In genomic region chr3:13019706-13020105, GRCh38 we compare ENCODE assay signal across 12 cellular contexts. TPM values are rescaled to one million over a fixed set of nuclear protein-coding genes. Genes with fewer than 3 reads are reported as not detected.
DNase-seq lines count a peak whose midpoint lies in the region; ATAC-seq and TF ChIP-seq lines count a peak whose summit lies in the region.
"Had no signal": no experiment of that assay in that cellular context is flagged by ENCODE, and none has a peak within 500 bp of the region (broad histone marks: within the 10 kb centered on the region; RNA-seq: fewer than 3 reads in every experiment).

No MANE protein-coding gene starts in this region.

- no peaks in the 10 kb centered on the region for H3K36me3 Mint-ChIP-seq in endodermal cell (ENCODE audit: low read depth)

- H3K9ac ChIP-seq in IMR-90 (ENCODE audit: low read depth, low read length) (no peak overlapping the region), endodermal cell (ENCODE audit: extremely low read depth, low read length, poor library complexity, severe bottlenecking) (no peak overlapping the region), Karpas-422 (ENCODE audit: low read length) (no peak overlapping the region)

- CTCF ChIA-PET in IMR-90 (lab: Yijun Ruan, JAX) = no interaction called here

- no peak overlapping the region; the same call in 1 of the 2 replicates for H3K4me2 ChIP-seq in IMR-90 (ENCODE audit: low read depth, low read length)
- peak overlapping the region; percentile 83 for H3K4me2 ChIP-seq in osteoblast (ENCODE audit: insufficient read depth, low read length)
- H3K4me2 ChIP-seq in Karpas-422 (ENCODE audit: low read depth, low read length, poor library complexity, severe bottlenecking) = no peak overlapping the region

- no peaks in the 10 kb centered on the region for H3K27me3 Mint-ChIP-seq in endodermal cell (ENCODE audit: insufficient read depth)
- H3K27me3 Mint-ChIP-seq: effector memory CD8-positive, alpha-beta T cell had no signal

- 0 out of 2 replicates have a peak overlapping the region, but pooled peaks have one; percentile 16 for H2AK5ac ChIP-seq in IMR-90 (ENCODE audit: low read depth, low read length)

- peak overlapping the region; percentile 59 for H2BK120ac ChIP-seq in IMR-90 (ENCODE audit: low read depth, low read length)

- no peak overlapping the region for H3K27ac ChIP-seq in IMR-90 (ENCODE audit: insufficient read depth, low read length)
- H3K27ac ChIP-seq in endodermal cell (ENCODE audit: low read depth, low read length) = peak overlapping the region; percentile 57
- H3K27ac ChIP-seq in osteoblast (ENCODE audit: low read depth, low read length) = peak overlapping the region; percentile 63
- no peak overlapping the region for H3K27ac ChIP-seq in Karpas-422 (ENCODE audit: low read length)

- in situ Hi-C loops in IMR-90 (cut with MboI; ENCODE audit: low sequenced_read_pairs) (no loop called here), G401 (cut with HindIII; ENCODE audit: low sequenced_read_pairs) (no loop called here)

- no peak overlapping the region for H3K23ac ChIP-seq in IMR-90 (ENCODE audit: low read depth, low read length)

- H3K79me1 ChIP-seq in IMR-90 (ENCODE audit: low read depth in 1 of 2, low read length in 2 of 2) = no peaks in the 10 kb centered on the region

- WGBS in IMR-90 (ENCODE audit: extremely low coverage in 2 of 2, insufficient read length in 1 of 2), 2 experiments = 82% methylated on average over 9 of the region's 12 CpGs; no CpG with 5 or more reads in 1 of the 2 experiments
- 83 to 89% methylated on average over 10 to 12 of the region's 12 CpGs for WGBS in endodermal cell (ENCODE audit: insufficient coverage in 1 of 2, insufficient read length in 1 of 2), 2 experiments

- no peak overlapping the region for H4K91ac ChIP-seq in IMR-90 (ENCODE audit: insufficient read depth, low read depth, low read length)

- no TSS peak for BruUV-seq in IMR-90 (replicated peaks; lab: Mats Ljungman, UMichigan)

- H3K4me3 ChIP-seq in IMR-90 (ENCODE audit: insufficient read depth, low read depth, low read length) (no peak overlapping the region), endodermal cell (ENCODE audit: low read length) (no peak overlapping the region), osteoblast (ENCODE audit: insufficient read depth, low read length) (peak overlapping the region; percentile 67), Karpas-422 (ENCODE audit: low read length) (no peak overlapping the region)
- H3K4me3 ChIP-seq: HAP-1 had no signal

- H3K9me3 ChIP-seq in IMR-90 (ENCODE audit: control insufficient read depth, insufficient read depth, low read length) (no peaks in the 10 kb centered on the region), endodermal cell (ENCODE audit: control insufficient read depth, low read length) (no peaks in the 10 kb centered on the region), osteoblast (ENCODE audit: low read depth, low read length) (no peaks in the 10 kb centered on the region), Karpas-422 (ENCODE audit: low read length) (no peaks in the 10 kb centered on the region)
- H3K9me3 ChIP-seq: HAP-1 had no signal

- no peak overlapping the region for H2BK15ac ChIP-seq in IMR-90 (ENCODE audit: low read depth, low read length)

- TF ChIP-seq CTCF in IMR-90 (conservative IDR thresholded peaks at IDR 0.05; ENCODE audit: low read depth, low read length) (no peak), endodermal cell (conservative IDR thresholded peaks at IDR 0.05) (no peak), osteoblast (IDR thresholded peaks at IDR 0.05; ENCODE audit: extremely low read depth, low read depth, low read length) (no peak)

- peaks cover under 1% of the 10 kb centered on the region; the same call in 1 of the 2 replicates for H3K9me1 ChIP-seq in IMR-90 (ENCODE audit: insufficient read depth, low read length)

- H3K27me3 ChIP-seq in IMR-90 (ENCODE audit: control insufficient read depth, insufficient read depth, low read length) = no peaks in the 10 kb centered on the region
- no peaks in the 10 kb centered on the region for H3K27me3 ChIP-seq in endodermal cell (ENCODE audit: control insufficient read depth, insufficient read depth, low read length, poor library complexity, severe bottlenecking)
- no peaks in the 10 kb centered on the region for H3K27me3 ChIP-seq in osteoblast (ENCODE audit: insufficient read depth, low read length)
- H3K27me3 ChIP-seq in Karpas-422 (ENCODE audit: low read length) = no peaks in the 10 kb centered on the region

- H3K79me2 ChIP-seq in osteoblast (ENCODE audit: insufficient read depth, low read length) = no peaks in the 10 kb centered on the region
- no peaks in the 10 kb centered on the region for H3K79me2 ChIP-seq in Karpas-422 (ENCODE audit: low read length)

- dilution Hi-C loops in IMR-90 (cut with HindIII; ENCODE audit: low sequenced_read_pairs, unreplicated experiment) = no loop called here

- intact Hi-C loops in IMR-90 (cut with micrococcal nuclease) = loop anchor here (2.0 kb wide), 1 partner anchor 23 kb away; no protein-coding TSS in a partner anchor

- H3K4ac ChIP-seq in IMR-90 (ENCODE audit: low read depth, low read length) = no peak overlapping the region; the same call in 1 of the 2 replicates

- DNase-seq in COLO668 (lab: John Stamatoyannopoulos, UW; ENCODE audit: unreplicated experiment) = peak; percentile 42
- no peak for DNase-seq in IMR-90
- no peak for DNase-seq in endodermal cell
- peak; percentile 46 for DNase-seq in osteoblast (ENCODE audit: insufficient read length, low spot score, missing footprints)
- DNase-seq in DMS53 (lab: John Stamatoyannopoulos, UW) = no peak
- DNase-seq in Karpas-422 = no peak
- no peak for DNase-seq in G401 (ENCODE audit: low spot score)
- DNase-seq in NCI-H1105 treated with DMSO at 0.1 percent for 48 hours (lab: John Stamatoyannopoulos, UW) = no peak
- DNase-seq: effector memory CD8-positive, alpha-beta T cell; Kasumi-1 had no signal

- H3K18ac ChIP-seq in IMR-90 (ENCODE audit: low read depth, low read length) = peak overlapping the region; percentile 45; the same call in 1 of the 2 replicates

- H4K8ac ChIP-seq in IMR-90 (ENCODE audit: low read depth in 2 of 2, low read length in 2 of 2) = 0 out of 4 replicates have a peak overlapping the region, but pooled peaks of 1 of the 2 experiments have one; percentile 19

- H3K4me3 Mint-ChIP-seq in endodermal cell = no peak overlapping the region
- H3K4me3 Mint-ChIP-seq: CD14-positive monocyte; effector memory CD8-positive, alpha-beta T cell had no signal

- H3K36me3 ChIP-seq in IMR-90 (ENCODE audit: control insufficient read depth, insufficient read depth, low read length) = no peaks in the 10 kb centered on the region
- no peaks in the 10 kb centered on the region for H3K36me3 ChIP-seq in endodermal cell (ENCODE audit: control insufficient read depth, insufficient read depth, low read length)
- H3K36me3 ChIP-seq in osteoblast (ENCODE audit: insufficient read depth, low read length) = no peaks in the 10 kb centered on the region
- H3K36me3 ChIP-seq in Karpas-422 (ENCODE audit: insufficient read depth, low read length) = no peaks in the 10 kb centered on the region
- H3K36me3 ChIP-seq: HAP-1 had no signal

- POLR2A ChIA-PET in IMR-90 (lab: Charles Lee; ENCODE audit: unreplicated experiment) = interaction anchor here (0.6 kb wide), 1 partner anchor 593 kb away, joined by 7 read pairs; no protein-coding TSS in a partner anchor

- ATAC-seq in IMR-90 (ENCODE audit: low read depth) = no peak
- ATAC-seq: effector memory CD8-positive, alpha-beta T cell had no signal

- no peak for TF ChIP-seq RAD21 in IMR-90 (IDR thresholded peaks at IDR 0.05; ENCODE audit: low read length)

- H4K5ac ChIP-seq in IMR-90 (ENCODE audit: low read depth, low read length) = peak overlapping the region; percentile 35; the same call in 1 of the 2 replicates

- H4K20me1 ChIP-seq in IMR-90 (ENCODE audit: insufficient read depth, low read length) (no peaks in the 10 kb centered on the region), osteoblast (ENCODE audit: insufficient read depth, low read length) (no peaks in the 10 kb centered on the region), Karpas-422 (ENCODE audit: insufficient read depth, low read depth, low read length) (peaks cover 47% of the 10 kb centered on the region)

- no peaks in the 10 kb centered on the region for H3K9me3 Mint-ChIP-seq in endodermal cell
- H3K9me3 Mint-ChIP-seq: effector memory CD8-positive, alpha-beta T cell had no signal

- peaks cover 32% of the 10 kb centered on the region for H3K4me1 ChIP-seq in IMR-90 (ENCODE audit: control insufficient read depth, insufficient read depth, low read length)
- H3K4me1 ChIP-seq in endodermal cell (ENCODE audit: control insufficient read depth, insufficient read depth, low read length) = peaks cover 14% of the 10 kb centered on the region
- H3K4me1 ChIP-seq in osteoblast (ENCODE audit: insufficient read depth, low read length) = peaks cover 81% of the 10 kb centered on the region
- H3K4me1 ChIP-seq in Karpas-422 (ENCODE audit: low read length) = peaks cover 56% of the 10 kb centered on the region

- H2AK9ac ChIP-seq in IMR-90 (replicated peaks; ENCODE audit: low read depth, low read length, poor library complexity) = peak overlapping the region; percentile 4

- H2AFZ ChIP-seq in IMR-90 (replicated peaks; ENCODE audit: low read length, poor library complexity) (peak overlapping the region; percentile 77), osteoblast (ENCODE audit: low read length) (peak overlapping the region; percentile 42), Karpas-422 (ENCODE audit: low read length) (no peak overlapping the region)

- H3K14ac ChIP-seq in IMR-90 (replicated peaks; ENCODE audit: low read depth, low read length) = no peak overlapping the region

- H2BK5ac ChIP-seq in IMR-90 (ENCODE audit: low read depth, low read length, poor library complexity, severe bottlenecking) = no peak overlapping the region

- H2BK20ac ChIP-seq in IMR-90 (ENCODE audit: low read depth, low read length) = peak overlapping the region; percentile 13; the same call in 1 of the 2 replicates

- no peak overlapping the region for H3K56ac ChIP-seq in IMR-90 (ENCODE audit: extremely low read depth, insufficient read depth, low read length)

- no peak overlapping the region for H3K27ac Mint-ChIP-seq in endodermal cell

- H3K4me1 Mint-ChIP-seq in endodermal cell = peaks cover 15% of the 10 kb centered on the region

- TF ChIP-seq POLR2A in IMR-90 (IDR thresholded peaks at IDR 0.05; ENCODE audit: low read depth, low read length) = no peak

- no peaks in the 10 kb centered on the region for H3K9me2 ChIP-seq in Karpas-422 (replicated peaks; ENCODE audit: insufficient read depth, low read length)

TF ChIP-seq in IMR-90, 13 proteins besides CTCF, POLR2A, EP300 and RAD21 (continues in another document):
- TF ChIP-seq RCOR1 (IDR thresholded peaks at IDR 0.05; ENCODE audit: insufficient replicate concordance, low read length) = no peak
- TF ChIP-seq NFE2L2 (IDR thresholded peaks at IDR 0.05; ENCODE audit: low read depth, low read length) = no peak

RNA-seq across cellular contexts. Expression of gene IQSEC1, which starts 53.5 kb away (rescaled TPM):
- total RNA-seq in IMR-90 (2012; rRNA removed) (5.9 and 6.4 TPM in 2 replicates), endodermal cell (10 to 100 TPM; 22.7 to 24.5 TPM), osteoblast (22.1 and 28.3 TPM in 2 replicates)
- polyA plus RNA-seq in IMR-90 (2012; rRNA removed) = 11.6 and 11.9 TPM in 2 replicates
- 7.4 and 10.4 TPM in 2 replicates for polyA plus RNA-seq in IMR-90 (2012; cell fraction: cytosol; rRNA removed)
- 32.9 and 36.9 TPM in 2 replicates for polyA plus RNA-seq in IMR-90 (2012; cell fraction: nucleus; rRNA removed; ENCODE audit: low replicate concordance)
- 39.0 TPM for polyA plus RNA-seq in endodermal cell (2013, experiment 1 of 2)
- 38.9 TPM for polyA plus RNA-seq in endodermal cell (2013, experiment 2 of 2)
- 4.7 and 8.2 TPM in 2 replicates for total RNA-seq in Karpas-422 (2014; rRNA removed; shearing (Covaris generic); ENCODE audit: low replicate concordance)
- total RNA-seq in G401 (2014; rRNA removed; shearing (Covaris generic)) = 6.5 and 10.7 TPM in 2 replicates

Comparison
In these comparisons a context has a peak if more than half of its experiments do, and no peak if none do; other contexts are left out.
1. DNase-seq: peak in COLO668 (single experiment) and osteoblast (single experiment); none in IMR-90 (single experiment), endodermal cell (single experiment), DMS53 (single experiment), Karpas-422 (single experiment), G401 (single experiment) and NCI-H1105 treated with DMSO at 0.1 percent for 48 hours (single experiment).
2. H3K27ac ChIP-seq: peak in endodermal cell (single experiment) and osteoblast (single experiment); none in IMR-90 (single experiment) and Karpas-422 (single experiment).